Comparison of ENCODE assay signal across 8 cellular contexts in the genomic region with DNA sequence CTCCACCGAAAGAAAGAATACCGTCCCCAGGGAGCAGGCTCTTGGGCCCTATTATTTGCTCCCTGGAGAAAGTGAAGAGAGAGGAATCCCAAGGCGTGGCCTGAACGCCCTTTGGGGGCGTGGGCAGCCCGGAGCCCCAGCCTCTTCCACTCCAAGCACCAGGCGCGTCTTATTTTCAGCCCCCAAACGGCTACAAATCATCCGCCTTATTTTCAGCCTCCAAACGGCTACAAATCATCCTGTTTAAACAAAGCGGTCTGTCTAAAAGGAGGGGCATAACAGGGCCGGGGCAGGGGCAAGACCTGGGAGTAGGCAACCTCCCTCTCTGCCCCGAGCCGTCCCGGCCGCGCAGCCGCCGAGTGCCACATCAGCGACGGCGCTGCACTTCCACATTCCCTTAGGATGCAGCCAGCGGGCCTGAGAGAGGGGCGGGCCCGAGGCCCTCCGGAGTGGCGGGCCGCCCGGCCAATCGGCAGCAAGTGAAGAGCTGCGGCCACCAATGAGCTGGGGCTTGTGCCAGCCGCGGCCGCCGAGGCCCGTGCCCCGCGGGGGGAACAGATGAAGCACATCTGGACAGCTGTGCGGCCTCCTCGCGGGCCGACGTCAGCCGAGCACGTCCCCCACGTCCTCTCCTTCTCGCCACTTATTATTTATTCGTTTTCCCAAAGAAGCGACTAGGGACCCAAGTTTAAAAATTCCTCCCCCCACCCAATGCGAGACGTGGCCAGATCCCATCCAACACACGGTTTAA. TPM values are rescaled to one million over a fixed set of nuclear protein-coding genes. Genes with fewer than 3 reads are reported as not detected.
A peak's percentile ranks its signal among the peaks of the same experiment; 100 is the strongest.
DNase-seq lines count a peak whose midpoint lies in the region; ATAC-seq and TF ChIP-seq lines count a peak whose summit lies in the region.

A gene with protein sequence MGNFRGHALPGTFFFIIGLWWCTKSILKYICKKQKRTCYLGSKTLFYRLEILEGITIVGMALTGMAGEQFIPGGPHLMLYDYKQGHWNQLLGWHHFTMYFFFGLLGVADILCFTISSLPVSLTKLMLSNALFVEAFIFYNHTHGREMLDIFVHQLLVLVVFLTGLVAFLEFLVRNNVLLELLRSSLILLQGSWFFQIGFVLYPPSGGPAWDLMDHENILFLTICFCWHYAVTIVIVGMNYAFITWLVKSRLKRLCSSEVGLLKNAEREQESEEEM (plus strand): TSS at position 561 of the 751 bp plus-strand sequence. CDS start 62,593 bp downstream, outside the sequence.

- no peak for TF ChIP-seq CTCF in GM06990 (IDR thresholded peaks at IDR 0.05; ENCODE audit: insufficient read depth, low read length, poor library complexity, severe bottlenecking)
- no peak for TF ChIP-seq CTCF in HFF-Myc (IDR thresholded peaks at IDR 0.05; ENCODE audit: low read depth, low read length, missing control alignments)
- TF ChIP-seq CTCF in ovary (IDR thresholded peaks at IDR 0.05), result no peak

- POLR2A ChIA-PET in activated naive CD8-positive, alpha-beta T cell treated with anti-CD3 and anti-CD28 coated beads, Interleukin-2, amount 10 ng/mL, durations not matched to agents 7 days and 5 days (lab: Charles Lee), result interaction anchor here (1.1 kb wide), 1 partner anchor 91 kb away, joined by 4 read pairs; a partner anchor contains a TSS

- intact Hi-C loops in Right ventricle myocardium superior (cut with DNase I), result no loop called here
- intact Hi-C loops in ovary (cut with DNase I), result loop anchor here in 1 of 4 donors (10.0 kb wide), 1 partner anchor 87 kb away; a partner anchor contains a TSS

- no peaks in the 10 kb centered on the region for H3K36me3 Mint-ChIP-seq in activated naive CD8-positive, alpha-beta T cell treated with anti-CD3 and anti-CD28 coated beads, Interleukin-2, amount 10 ng/mL, durations not matched to agents 7 days and 5 days

- peak within 1 kb of the TSS; percentile 82 for H3K4me3 Mint-ChIP-seq in activated naive CD8-positive, alpha-beta T cell treated with anti-CD3 and anti-CD28 coated beads, Interleukin-2, amount 10 ng/mL, durations not matched to agents 7 days and 5 days

- no peaks in the 10 kb centered on the region for H3K27me3 ChIP-seq in GM06990 (replicated peaks; ENCODE audit: control insufficient read depth, insufficient read depth, low read length)
- H3K27me3 ChIP-seq in ovary, result no peaks in the 10 kb centered on the region
- H3K27me3 ChIP-seq in thymus (ENCODE audit: control insufficient read depth, insufficient read depth), result peaks cover 3% of the 10 kb centered on the region

- TF ChIP-seq POLR2A in ovary (IDR thresholded peaks at IDR 0.05), result peak; percentile 15

- no peaks in the 10 kb centered on the region for H3K9me3 ChIP-seq in ovary
- no peaks in the 10 kb centered on the region for H3K9me3 ChIP-seq in thymus (ENCODE audit: control insufficient read depth)

- peaks cover 5% of the 10 kb centered on the region for H3K4me1 Mint-ChIP-seq in activated naive CD8-positive, alpha-beta T cell treated with anti-CD3 and anti-CD28 coated beads, Interleukin-2, amount 10 ng/mL, durations not matched to agents 7 days and 5 days

- H3K27me3 Mint-ChIP-seq in activated naive CD8-positive, alpha-beta T cell treated with anti-CD3 and anti-CD28 coated beads, Interleukin-2, amount 10 ng/mL, durations not matched to agents 7 days and 5 days, result peaks cover 43% of the 10 kb centered on the region

- peak; percentile 91 for DNase-seq in GM06990 (ENCODE audit: extremely low read depth, insufficient read length)
- peak; percentile 80 for DNase-seq in HFF-Myc (ENCODE audit: extremely low read depth, low read depth)
- DNase-seq in NAMALWA (ENCODE audit: low spot score), result peak; percentile 85
- DNase-seq in SKM-1 (lab: John Stamatoyannopoulos, UW; ENCODE audit: unreplicated experiment), result peak; percentile 65
- peak; percentile 88 for DNase-seq in activated naive CD8-positive, alpha-beta T cell treated with anti-CD3 and anti-CD28 coated beads, Interleukin-2, amount 10 ng/mL, durations not matched to agents 7 days and 5 days
- peak; percentile 98 for DNase-seq in Right ventricle myocardium superior
- peak; percentile 95 to 98 (median 97) for DNase-seq in ovary

- H3K27ac Mint-ChIP-seq in activated naive CD8-positive, alpha-beta T cell treated with anti-CD3 and anti-CD28 coated beads, Interleukin-2, amount 10 ng/mL, durations not matched to agents 7 days and 5 days, result no peak within 1 kb of the TSS

- H3K4me1 ChIP-seq in ovary (ENCODE audit: insufficient read depth) (no peaks in the 10 kb centered on the region), thymus (ENCODE audit: control insufficient read depth, insufficient read depth, low read length) (no peaks in the 10 kb centered on the region)

- peak within 1 kb of the TSS; percentile 54 to 66 for H3K27ac ChIP-seq in ovary
- H3K27ac ChIP-seq in thymus (ENCODE audit: low read depth), result peak within 1 kb of the TSS; percentile 42

- TF ChIP-seq EP300 in ovary (IDR thresholded peaks at IDR 0.05), result no peak

- peak; percentile 99 for ATAC-seq in activated naive CD8-positive, alpha-beta T cell treated with anti-CD3 and anti-CD28 coated beads, Interleukin-2, amount 10 ng/mL, durations not matched to agents 7 days and 5 days (ENCODE audit: low read depth)
- peak; percentile 100 for ATAC-seq in Right ventricle myocardium superior (ENCODE audit: poor library complexity)

- H3K4me3 ChIP-seq in GM06990 (replicated peaks; ENCODE audit: low read depth, low read length) (peak within 1 kb of the TSS; percentile 60), HFF-Myc (replicated peaks; ENCODE audit: low read depth, low read length) (peak within 1 kb of the TSS; percentile 63), ovary (peak within 1 kb of the TSS; percentile 42), thymus (ENCODE audit: low read length) (peak within 1 kb of the TSS; percentile 52)

- peaks cover 2% of the 10 kb centered on the region for H3K9me3 Mint-ChIP-seq in activated naive CD8-positive, alpha-beta T cell treated with anti-CD3 and anti-CD28 coated beads, Interleukin-2, amount 10 ng/mL, durations not matched to agents 7 days and 5 days

- no peaks in the 10 kb centered on the region for H3K36me3 ChIP-seq in GM06990 (ENCODE audit: control insufficient read depth, insufficient read depth, low read length)
- no peaks in the 10 kb centered on the region for H3K36me3 ChIP-seq in ovary
- no peaks in the 10 kb centered on the region for H3K36me3 ChIP-seq in thymus (ENCODE audit: control insufficient read depth, insufficient read depth)

- WGBS in ovary, 3 donors, result 0 to 1% (median 0%) methylated on average over 53 of the region's 53 CpGs
- 1% methylated on average over 53 of the region's 53 CpGs for whole genome bisulfite sequencing in thymus

RNA-seq across cellular contexts. Expression of the gene that starts here (rescaled TPM):
- total RNA-seq in activated naive CD8-positive, alpha-beta T cell treated with anti-CD3 and anti-CD28 coated beads, Interleukin-2, amount 10 ng/mL, durations not matched to agents 7 days and 5 days, result under 1 TPM; 0.20 to 0.78 TPM
- total RNA-seq in Right ventricle myocardium superior, result 3.6 TPM
- total RNA-seq in ovary, result 10 to 100 TPM in 2 of 7 donors, 1 to 10 TPM in 5; 6.1 to 21.5 (median 9.0) TPM
- polyA plus RNA-seq in ovary, result 10 to 100 TPM; 11.8 to 72.0 TPM
- polyA plus RNA-seq in thymus, result 22.1 TPM

Comparison
In these comparisons a context has a peak if more than half of its experiments do, and no peak if none do; other contexts are left out.
1. Peak in every context shown above with its lines: DNase-seq, ATAC-seq, H3K4me3 ChIP-seq and H3K27ac ChIP-seq.
2. Peak in DNase-seq and ATAC-seq in activated naive CD8-positive, alpha-beta T cell treated with anti-CD3 and anti-CD28 coated beads, Interleukin-2, amount 10 ng/mL, durations not matched to agents 7 days and 5 days; RNA of the gene not detected or under 1 TPM.